Comparison of ENCODE assay signal across 1 cellular context in genomic region chr2:201057715-201058248, GRCh38.
TF ChIP-seq lines count a peak whose summit lies in the region.

No MANE protein-coding gene starts in this region.

TF ChIP-seq in HepG2, 621 proteins besides CTCF, POLR2A, EP300 and RAD21 (continued from another document):
- TF ChIP-seq, protein P1, sequence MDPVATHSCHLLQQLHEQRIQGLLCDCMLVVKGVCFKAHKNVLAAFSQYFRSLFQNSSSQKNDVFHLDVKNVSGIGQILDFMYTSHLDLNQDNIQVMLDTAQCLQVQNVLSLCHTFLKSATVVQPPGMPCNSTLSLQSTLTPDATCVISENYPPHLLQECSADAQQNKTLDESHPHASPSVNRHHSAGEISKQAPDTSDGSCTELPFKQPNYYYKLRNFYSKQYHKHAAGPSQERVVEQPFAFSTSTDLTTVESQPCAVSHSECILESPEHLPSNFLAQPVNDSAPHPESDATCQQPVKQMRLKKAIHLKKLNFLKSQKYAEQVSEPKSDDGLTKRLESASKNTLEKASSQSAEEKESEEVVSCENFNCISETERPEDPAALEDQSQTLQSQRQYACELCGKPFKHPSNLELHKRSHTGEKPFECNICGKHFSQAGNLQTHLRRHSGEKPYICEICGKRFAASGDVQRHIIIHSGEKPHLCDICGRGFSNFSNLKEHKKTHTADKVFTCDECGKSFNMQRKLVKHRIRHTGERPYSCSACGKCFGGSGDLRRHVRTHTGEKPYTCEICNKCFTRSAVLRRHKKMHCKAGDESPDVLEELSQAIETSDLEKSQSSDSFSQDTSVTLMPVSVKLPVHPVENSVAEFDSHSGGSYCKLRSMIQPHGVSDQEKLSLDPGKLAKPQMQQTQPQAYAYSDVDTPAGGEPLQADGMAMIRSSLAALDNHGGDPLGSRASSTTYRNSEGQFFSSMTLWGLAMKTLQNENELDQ (CRISPR knock-in tag; IDR thresholded peaks at IDR 0.05; ENCODE audit: borderline replicate concordance) = no peak
- TF ChIP-seq REPIN1 (CRISPR knock-in tag; IDR thresholded peaks at IDR 0.05; ENCODE audit: borderline replicate concordance, low read depth) (peak; percentile 72), KAT2B (IDR thresholded peaks at IDR 0.05; ENCODE audit: borderline replicate concordance, low read depth, low read length) (no peak), CEBPB (IDR thresholded peaks at IDR 0.05; ENCODE audit: borderline replicate concordance, low read depth, low read length) (peak; percentile 94), SMAD3 (CRISPR knock-in tag; IDR thresholded peaks at IDR 0.05) (peak; percentile 91), MTERF4 (CRISPR knock-in tag; IDR thresholded peaks at IDR 0.05) (no peak), FOXA3 (CRISPR knock-in tag; IDR thresholded peaks at IDR 0.05) (peak; percentile 92), ZNF543 (CRISPR knock-in tag; IDR thresholded peaks at IDR 0.05) (peak; percentile 28; the same call in 1 of the 2 replicates), ZSCAN30 (CRISPR knock-in tag; IDR thresholded peaks at IDR 0.05) (no peak)
- TF ChIP-seq, protein P2, sequence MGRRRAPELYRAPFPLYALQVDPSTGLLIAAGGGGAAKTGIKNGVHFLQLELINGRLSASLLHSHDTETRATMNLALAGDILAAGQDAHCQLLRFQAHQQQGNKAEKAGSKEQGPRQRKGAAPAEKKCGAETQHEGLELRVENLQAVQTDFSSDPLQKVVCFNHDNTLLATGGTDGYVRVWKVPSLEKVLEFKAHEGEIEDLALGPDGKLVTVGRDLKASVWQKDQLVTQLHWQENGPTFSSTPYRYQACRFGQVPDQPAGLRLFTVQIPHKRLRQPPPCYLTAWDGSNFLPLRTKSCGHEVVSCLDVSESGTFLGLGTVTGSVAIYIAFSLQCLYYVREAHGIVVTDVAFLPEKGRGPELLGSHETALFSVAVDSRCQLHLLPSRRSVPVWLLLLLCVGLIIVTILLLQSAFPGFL (CRISPR knock-in tag; IDR thresholded peaks at IDR 0.05) = no peak
